ENCODE assay signal across 1 cellular context in genomic region chr1:2104621-2105427, GRCh38.
A peak's percentile ranks its signal among the peaks of the same experiment; 100 is the strongest.
TF ChIP-seq lines count a peak whose summit lies in the region.

No MANE protein-coding gene starts in this region.

TF ChIP-seq in HepG2, 621 proteins besides CTCF, POLR2A, EP300 and RAD21 (continued from another document and continues in another):
- no peak for TF ChIP-seq SOX13 (IDR thresholded peaks at IDR 0.05)
- TF ChIP-seq SOX13 (CRISPR knock-in tag; conservative IDR thresholded peaks at IDR 0.05 in 1 of 2, IDR thresholded peaks at IDR 0.05 in 1 of 2), result peak in 1 of 2 experiments; percentile 73; a peak in 1 of 4 replicates
- no peak for TF ChIP-seq ZNF878 (CRISPR knock-in tag; IDR thresholded peaks at IDR 0.05)
- no peak for TF ChIP-seq PLRG1 (conservative IDR thresholded peaks at IDR 0.05)
- TF ChIP-seq BRCA1 (CRISPR knock-in tag; IDR thresholded peaks at IDR 0.05), result no peak
- no peak; the same call in 1 of the 2 replicates for TF ChIP-seq SP5 (CRISPR knock-in tag; IDR thresholded peaks at IDR 0.05; ENCODE audit: borderline replicate concordance, low read depth)
- TF ChIP-seq NONO (IDR thresholded peaks at IDR 0.05), result no peak
- peak; percentile 37; the same call in 1 of the 2 replicates for TF ChIP-seq NONO (CRISPR knock-in tag; conservative IDR thresholded peaks at IDR 0.05)
- TF ChIP-seq ZNF362 (CRISPR knock-in tag; IDR thresholded peaks at IDR 0.05; ENCODE audit: borderline replicate concordance), result no peak
- no peak for TF ChIP-seq FUBP1 (CRISPR knock-in tag; IDR thresholded peaks at IDR 0.05; ENCODE audit: borderline replicate concordance)
- peak; percentile 57; the same call in 1 of the 2 replicates for TF ChIP-seq SNAPC2 (CRISPR knock-in tag; IDR thresholded peaks at IDR 0.05)
- no peak for TF ChIP-seq ZNF790 (CRISPR knock-in tag; IDR thresholded peaks at IDR 0.05; ENCODE audit: borderline replicate concordance)
- TF ChIP-seq PBX2 (CRISPR knock-in tag; IDR thresholded peaks at IDR 0.05), result no peak
- TF ChIP-seq SRSF1 (optimal IDR thresholded peaks at IDR 0.05; ENCODE audit: low read depth, low read length), result no peak
- no peak for TF ChIP-seq ELF1 (CRISPR knock-in tag; IDR thresholded peaks at IDR 0.05)
- no peak for TF ChIP-seq NAIF1 (CRISPR knock-in tag; IDR thresholded peaks at IDR 0.05; ENCODE audit: borderline replicate concordance)
- TF ChIP-seq PRDM10 (CRISPR knock-in tag; IDR thresholded peaks at IDR 0.05; ENCODE audit: low read depth), result no peak
- TF ChIP-seq ZNF44 (CRISPR knock-in tag; IDR thresholded peaks at IDR 0.05), result no peak
- peak; percentile 56; the same call in 1 of the 2 replicates for TF ChIP-seq MEIS2 (CRISPR knock-in tag; IDR thresholded peaks at IDR 0.05)
- 0 out of 2 replicates have a peak, but pooled peaks have one; percentile 61 for TF ChIP-seq ZNF670 (CRISPR knock-in tag; IDR thresholded peaks at IDR 0.05; ENCODE audit: borderline replicate concordance)
- peak; percentile 92 for TF ChIP-seq TBX2 (CRISPR knock-in tag; IDR thresholded peaks at IDR 0.05; ENCODE audit: borderline replicate concordance)
- no peak for TF ChIP-seq SMARCE1 (IDR thresholded peaks at IDR 0.05; ENCODE audit: borderline replicate concordance)
- TF ChIP-seq ZFX (CRISPR knock-in tag; IDR thresholded peaks at IDR 0.05; ENCODE audit: low read depth), result peak; percentile 33; the same call in 1 of the 2 replicates
- no peak for TF ChIP-seq BATF2 (CRISPR knock-in tag; IDR thresholded peaks at IDR 0.05)
- no peak for TF ChIP-seq ZNF354B (CRISPR knock-in tag; IDR thresholded peaks at IDR 0.05)
- peak; percentile 58; the same call in 1 of the 2 replicates for TF ChIP-seq ZHX2 (IDR thresholded peaks at IDR 0.05; ENCODE audit: low read depth)
- no peak for TF ChIP-seq ZHX2 (CRISPR knock-in tag; IDR thresholded peaks at IDR 0.05; ENCODE audit: borderline replicate concordance)
- TF ChIP-seq WIZ (CRISPR knock-in tag; IDR thresholded peaks at IDR 0.05), result no peak
- no peak for TF ChIP-seq ZNF432 (CRISPR knock-in tag; IDR thresholded peaks at IDR 0.05; ENCODE audit: borderline replicate concordance)
- peak; percentile 70 for TF ChIP-seq NCOA2 (CRISPR knock-in tag; IDR thresholded peaks at IDR 0.05)
- TF ChIP-seq SRSF9 (IDR thresholded peaks at IDR 0.05; ENCODE audit: borderline replicate concordance, insufficient read depth, low read depth, low read length, poor library complexity, severe bottlenecking), result no peak
- TF ChIP-seq MLX (CRISPR knock-in tag; IDR thresholded peaks at IDR 0.05), result 0 out of 2 replicates have a peak, but pooled peaks have one; percentile 31
- TF ChIP-seq ZNF280D (CRISPR knock-in tag; IDR thresholded peaks at IDR 0.05), result no peak
- no peak for TF ChIP-seq TCF12 (IDR thresholded peaks at IDR 0.05)
- TF ChIP-seq TCF12 (CRISPR knock-in tag; IDR thresholded peaks at IDR 0.05), result no peak
- no peak for TF ChIP-seq ZSCAN30 (CRISPR knock-in tag; IDR thresholded peaks at IDR 0.05)
- TF ChIP-seq ZNF451 (CRISPR knock-in tag; IDR thresholded peaks at IDR 0.05), result no peak
- no peak for TF ChIP-seq MAFK (conservative IDR thresholded peaks at IDR 0.05 in 1 of 2, IDR thresholded peaks at IDR 0.05 in 1 of 2; ENCODE audit: low read length in 2 of 2)
- no peak for TF ChIP-seq ZBTB34 (CRISPR knock-in tag; IDR thresholded peaks at IDR 0.05)
- TF ChIP-seq NCOR1 (IDR thresholded peaks at IDR 0.05; ENCODE audit: borderline replicate concordance, low read length), result peak; percentile 60; the same call in 1 of the 2 replicates
- TF ChIP-seq HES4 (CRISPR knock-in tag; IDR thresholded peaks at IDR 0.05; ENCODE audit: borderline replicate concordance), result no peak
- peak; percentile 62 for TF ChIP-seq FOXA3 (CRISPR knock-in tag; IDR thresholded peaks at IDR 0.05)
- no peak for TF ChIP-seq ZNF441 (CRISPR knock-in tag; IDR thresholded peaks at IDR 0.05; ENCODE audit: borderline replicate concordance)
- TF ChIP-seq MAZ (IDR thresholded peaks at IDR 0.05; ENCODE audit: borderline replicate concordance, low read depth, low read length), result no peak
- TF ChIP-seq MAZ (CRISPR knock-in tag; IDR thresholded peaks at IDR 0.05; ENCODE audit: low read depth), result no peak
